In genomic region chr12:131896811-131897270, GRCh38 we compare ENCODE assay signal across 8 cellular contexts. TPM values are rescaled to one million over a fixed set of nuclear protein-coding genes. Genes with fewer than 3 reads are reported as not detected.
DNase-seq lines count a peak whose midpoint lies in the region; ATAC-seq and TF ChIP-seq lines count a peak whose summit lies in the region.

No MANE protein-coding gene starts in this region.

- H4K8ac ChIP-seq in mesenchymal stem cell (ENCODE audit: low read length) = no peak overlapping the region

- no peak overlapping the region for H2AK5ac ChIP-seq in mesenchymal stem cell (ENCODE audit: low read length, severe bottlenecking)

- peaks cover 39% of the 10 kb centered on the region for H3K4me1 ChIP-seq in mesenchymal stem cell (ENCODE audit: control insufficient read depth, insufficient read depth, low read depth, low read length)
- H3K4me1 ChIP-seq in upper lobe of right lung = peaks cover 33% of the 10 kb centered on the region

- H3K27me3 ChIP-seq in mesenchymal stem cell (ENCODE audit: control insufficient read depth in 1 of 2, insufficient read depth in 1 of 2, low read length in 2 of 2) (no peaks in the 10 kb centered on the region), upper lobe of right lung (no peaks in the 10 kb centered on the region)

- no peaks in the 10 kb centered on the region for H3K36me3 Mint-ChIP-seq in activated T-cell treated with anti-CD3 and anti-CD28 coated beads, Interleukin-2, amount 50 U/mL, for 4 hours (ENCODE audit: insufficient read depth)

- H2AFZ ChIP-seq in mesenchymal stem cell (ENCODE audit: low read depth, low read length) = no peak overlapping the region

- no peaks in the 10 kb centered on the region for H3K27me3 Mint-ChIP-seq in activated T-cell treated with anti-CD3 and anti-CD28 coated beads, Interleukin-2, amount 50 U/mL, for 4 hours (ENCODE audit: low read depth)

- peak overlapping the region; percentile 66 for H3K4me3 ChIP-seq in cardiac fibroblast (replicated peaks in 1 of 2; ENCODE audit: low read depth in 2 of 2, low read length in 2 of 2)
- peak overlapping the region; percentile 80 to 85 for H3K4me3 ChIP-seq in mesenchymal stem cell (ENCODE audit: insufficient read depth in 1 of 2, low read depth in 1 of 2, low read length in 2 of 2)
- peak overlapping the region; percentile 80 for H3K4me3 ChIP-seq in upper lobe of right lung

- peak overlapping the region in 1 of 2 experiments; percentile 64 for H3K4ac ChIP-seq in mesenchymal stem cell (ENCODE audit: low read depth in 1 of 2, low read length in 2 of 2)

- intact Hi-C loops in upper lobe of right lung (cut with DNase I) = loop anchor here (5.0 kb wide), 1 partner anchor 45 kb away; no protein-coding TSS in a partner anchor

- no peak for ATAC-seq in activated T-cell treated with anti-CD3 and anti-CD28 coated beads, Interleukin-2, amount 50 U/mL, for 4 hours
- no peak for ATAC-seq in upper lobe of right lung
- ATAC-seq in HG03520 (IDR thresholded peaks at IDR 0.05; ENCODE audit: unreplicated experiment) = no peak

- DNase-seq in activated T-cell treated with anti-CD3 and anti-CD28 coated beads, Interleukin-2, amount 50 U/mL, for 4 hours = no peak
- no peak for DNase-seq in activated T-cell treated with anti-CD3 and anti-CD28 coated beads, Interleukin-2, amount 50 U/mL, for 1 hour
- DNase-seq in cardiac fibroblast (ENCODE audit: low read depth in 2 of 2) (no peak), mesenchymal stem cell (no peak), upper lobe of right lung (no peak), GM19240 (ENCODE audit: insufficient read length, low spot score) (no peak)
- DNase-seq in activated CD4-positive, alpha-beta T cell treated with anti-CD3 and anti-CD28 coated beads, Interleukin-2, amount 50 U/mL, for 1 hour = no peak

- H3K9me3 ChIP-seq in mesenchymal stem cell (ENCODE audit: control insufficient read depth, low read length) (no peaks in the 10 kb centered on the region), upper lobe of right lung (no peaks in the 10 kb centered on the region)

- H3K23ac ChIP-seq in mesenchymal stem cell (ENCODE audit: low read length in 2 of 2) = no peak overlapping the region

- no peak overlapping the region for H2BK5ac ChIP-seq in mesenchymal stem cell (ENCODE audit: low read depth, low read length, poor library complexity, severe bottlenecking)

- peak overlapping the region; percentile 82 for H3K27ac ChIP-seq in mesenchymal stem cell (ENCODE audit: low read length, poor library complexity, severe bottlenecking)
- H3K27ac ChIP-seq in upper lobe of right lung = peak overlapping the region; percentile 96

- H2BK15ac ChIP-seq in mesenchymal stem cell (ENCODE audit: low read depth, poor library complexity, severe bottlenecking) = peak overlapping the region; percentile 40

- peak overlapping the region; percentile 27 for H4K91ac ChIP-seq in mesenchymal stem cell (ENCODE audit: low read length)

- H3K79me1 ChIP-seq in mesenchymal stem cell (replicated peaks; ENCODE audit: low read length, poor library complexity, severe bottlenecking) = peaks cover 40% of the 10 kb centered on the region

- no peak overlapping the region for H3K14ac ChIP-seq in mesenchymal stem cell (ENCODE audit: low read length in 2 of 2)

- no peak for TF ChIP-seq CTCF in cardiac fibroblast (IDR thresholded peaks at IDR 0.05; ENCODE audit: low read depth, low read length)
- no peak for TF ChIP-seq CTCF in upper lobe of right lung (IDR thresholded peaks at IDR 0.05)

- no peaks in the 10 kb centered on the region for H3K9me3 Mint-ChIP-seq in activated T-cell treated with anti-CD3 and anti-CD28 coated beads, Interleukin-2, amount 50 U/mL, for 4 hours

- H3K36me3 ChIP-seq in mesenchymal stem cell (ENCODE audit: control insufficient read depth in 1 of 2, insufficient read depth in 2 of 2, low read depth in 1 of 2, low read length in 2 of 2) (peaks cover 15 to 39% of the 10 kb centered on the region in 2 experiments), upper lobe of right lung (no peaks in the 10 kb centered on the region)

- peak overlapping the region; percentile 90 for H3K9ac ChIP-seq in mesenchymal stem cell (ENCODE audit: low read length)

- peak overlapping the region in 1 of 2 experiments; percentile 45 for H2BK12ac ChIP-seq in mesenchymal stem cell (ENCODE audit: low read length in 2 of 2)

- H3K4me3 Mint-ChIP-seq in activated T-cell treated with anti-CD3 and anti-CD28 coated beads, Interleukin-2, amount 50 U/mL, for 4 hours = peak overlapping the region; percentile 85

- no peak overlapping the region for H2BK120ac ChIP-seq in mesenchymal stem cell (ENCODE audit: low read depth, low read length)

- peaks cover 23% of the 10 kb centered on the region for H3K4me1 Mint-ChIP-seq in activated T-cell treated with anti-CD3 and anti-CD28 coated beads, Interleukin-2, amount 50 U/mL, for 4 hours (ENCODE audit: low read depth)

- no peak overlapping the region for H3K18ac ChIP-seq in mesenchymal stem cell (ENCODE audit: low read depth in 1 of 2, low read length in 2 of 2)

- H3K4me2 ChIP-seq in mesenchymal stem cell (ENCODE audit: low read length, poor library complexity, severe bottlenecking) = peak overlapping the region; percentile 98

- 88% methylated on average over 14 of the region's 14 CpGs for WGBS in mesenchymal stem cell

RNA-seq across cellular contexts. Expression of gene ULK1, which starts 2.4 kb away (rescaled TPM):
- total RNA-seq in activated T-cell treated with anti-CD3 and anti-CD28 coated beads, Interleukin-2, amount 50 U/mL, for 4 hours = 10 to 100 TPM; 16.3 to 17.9 (median 16.7) TPM
- polyA plus RNA-seq in mesenchymal stem cell (2013, experiment 1 of 2) = 18.5 TPM
- 17.7 TPM for polyA plus RNA-seq in mesenchymal stem cell (2013, experiment 2 of 2)
- total RNA-seq in upper lobe of right lung = 32.4 TPM

RNA-seq across cellular contexts. Expression of gene PUS1, which starts 32.2 kb away (rescaled TPM):
- 100 to 1,000 TPM; 132 to 157 (median 155) TPM for total RNA-seq in activated T-cell treated with anti-CD3 and anti-CD28 coated beads, Interleukin-2, amount 50 U/mL, for 4 hours
- 10.5 TPM for polyA plus RNA-seq in mesenchymal stem cell (2013, experiment 1 of 2)
- polyA plus RNA-seq in mesenchymal stem cell (2013, experiment 2 of 2) = 10.3 TPM
- total RNA-seq in upper lobe of right lung = 19.9 TPM

RNA-seq across cellular contexts. Expression of gene EP400, which starts 52.9 kb away (rescaled TPM):
- 10 to 100 TPM; 53.3 to 57.2 (median 56.9) TPM for total RNA-seq in activated T-cell treated with anti-CD3 and anti-CD28 coated beads, Interleukin-2, amount 50 U/mL, for 4 hours
- 12.8 TPM for polyA plus RNA-seq in mesenchymal stem cell (2013, experiment 1 of 2)
- 11.6 TPM for polyA plus RNA-seq in mesenchymal stem cell (2013, experiment 2 of 2)
- total RNA-seq in upper lobe of right lung = 41.4 TPM
